Comparison of ENCODE assay signal across 17 cellular contexts in the genomic region with DNA sequence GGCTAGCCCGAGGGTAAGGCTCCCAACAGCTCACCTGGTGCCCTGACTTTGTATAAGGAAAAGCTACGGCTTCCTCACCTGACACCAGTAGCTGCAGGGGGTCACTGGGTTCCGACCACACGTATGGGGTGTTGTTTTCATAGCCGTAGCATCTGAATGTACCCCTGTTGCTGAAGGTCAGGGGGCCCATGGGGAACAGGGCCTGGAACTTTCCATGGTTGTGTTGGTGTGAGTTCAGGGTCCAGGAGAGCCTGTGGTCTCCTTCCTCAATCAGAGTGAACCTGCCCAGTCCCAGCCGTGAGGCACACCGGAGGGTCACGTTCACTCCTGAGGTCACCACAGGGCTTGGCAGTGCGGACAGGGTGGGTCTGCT. TPM values are rescaled to one million over a fixed set of nuclear protein-coding genes. Genes with fewer than 3 reads are reported as not detected.
A peak's percentile ranks its signal among the peaks of the same experiment; 100 is the strongest.
DNase-seq lines count a peak whose midpoint lies in the region; ATAC-seq and TF ChIP-seq lines count a peak whose summit lies in the region.
"Had no signal": no experiment of that assay in that cellular context is flagged by ENCODE, and none has a peak within 500 bp of the region (broad histone marks: within the 10 kb centered on the region; RNA-seq: fewer than 3 reads in every experiment).

No MANE protein-coding gene starts in this region.

- no peak overlapping the region for H2BK12ac ChIP-seq in neuronal stem cell (ENCODE audit: low read length)

- no peak overlapping the region for H3K14ac ChIP-seq in neuronal stem cell (ENCODE audit: low read length)

- H3K79me1 ChIP-seq in neuronal stem cell (ENCODE audit: low read depth, low read length): no peaks in the 10 kb centered on the region

- H3K4me3 ChIP-seq in neuronal stem cell (ENCODE audit: low read length in 2 of 2) (peak overlapping the region in 1 of 2 donors; percentile 40), foreskin fibroblast (ENCODE audit: low read depth in 1 of 2, low read length in 2 of 2) (no peak overlapping the region)
- H3K4me3 ChIP-seq: GM23248 had no signal

- TF ChIP-seq CTCF in foreskin fibroblast (IDR thresholded peaks at IDR 0.05; ENCODE audit: low read depth, low read length): no peak
- no peak for TF ChIP-seq CTCF in mesothelial cell of epicardium (IDR thresholded peaks at IDR 0.05; ENCODE audit: unreplicated experiment)

- H3K36me3 ChIP-seq in neuronal stem cell (replicated peaks in 1 of 2; ENCODE audit: control insufficient read depth in 2 of 2, insufficient read depth in 2 of 2, low read length in 2 of 2): no peaks in the 10 kb centered on the region

- peaks cover 0 to 3% of the 10 kb centered on the region in 2 donors for H3K4me1 ChIP-seq in neuronal stem cell (ENCODE audit: control insufficient read depth in 2 of 2, insufficient read depth in 1 of 2, low read depth in 1 of 2, low read length in 2 of 2)
- H3K4me1 ChIP-seq: Caco-2 had no signal

- H2AFZ ChIP-seq in neuronal stem cell (ENCODE audit: low read length): no peak overlapping the region
- H2AFZ ChIP-seq: GM23248 had no signal

- WGBS in neuronal stem cell (ENCODE audit: extremely low coverage in 2 of 2, insufficient read length in 2 of 2, insufficient replicate concordance in 1 of 2), 2 donors: no CpG with 5 or more reads among the region's 9 CpGs

- H3K27ac Mint-ChIP-seq in activated naive CD8-positive, alpha-beta T cell treated with anti-CD3 and anti-CD28 coated beads, Interleukin-2, amount 10 ng/mL, durations not matched to agents 7 days and 5 days: no peak overlapping the region
- no peak overlapping the region for H3K27ac Mint-ChIP-seq in activated naive CD8-positive, alpha-beta T cell treated with anti-CD3 and anti-CD28 coated beads for 36 hours
- peak overlapping the region; percentile 67 for H3K27ac Mint-ChIP-seq in dendritic cell treated with granulocyte-macrophage colony-stimulating factor and Interleukin-4, amounts not matched to agents 40 ng/mL and 50 ng/mL, for 4 days
- H3K27ac Mint-ChIP-seq in mesothelial cell of epicardium: no peak overlapping the region
- H3K27ac Mint-ChIP-seq: CD8-positive, alpha-beta T cell had no signal

- H3K27me3 Mint-ChIP-seq in activated naive CD8-positive, alpha-beta T cell treated with anti-CD3 and anti-CD28 coated beads, Interleukin-2, amount 10 ng/mL, durations not matched to agents 7 days and 5 days: peaks cover 25% of the 10 kb centered on the region
- peaks cover 8% of the 10 kb centered on the region for H3K27me3 Mint-ChIP-seq in activated naive CD8-positive, alpha-beta T cell treated with anti-CD3 and anti-CD28 coated beads for 36 hours
- peaks cover 3% of the 10 kb centered on the region for H3K27me3 Mint-ChIP-seq in dendritic cell treated with granulocyte-macrophage colony-stimulating factor and Interleukin-4, amounts not matched to agents 40 ng/mL and 50 ng/mL, for 4 days
- peaks cover 25% of the 10 kb centered on the region for H3K27me3 Mint-ChIP-seq in mesothelial cell of epicardium (ENCODE audit: low read depth)

- no peak overlapping the region for H3K4me3 Mint-ChIP-seq in activated naive CD8-positive, alpha-beta T cell treated with anti-CD3 and anti-CD28 coated beads, Interleukin-2, amount 10 ng/mL, durations not matched to agents 7 days and 5 days
- H3K4me3 Mint-ChIP-seq in activated naive CD8-positive, alpha-beta T cell treated with anti-CD3 and anti-CD28 coated beads for 36 hours: no peak overlapping the region
- H3K4me3 Mint-ChIP-seq in dendritic cell treated with granulocyte-macrophage colony-stimulating factor and Interleukin-4, amounts not matched to agents 40 ng/mL and 50 ng/mL, for 4 days: peak overlapping the region; percentile 32
- H3K4me3 Mint-ChIP-seq in mesothelial cell of epicardium: no peak overlapping the region
- H3K4me3 Mint-ChIP-seq: CD14-positive monocyte; CD8-positive, alpha-beta T cell had no signal

- no peak overlapping the region for H4K91ac ChIP-seq in neuronal stem cell (ENCODE audit: low read depth, low read length, poor library complexity)

- no peak overlapping the region for H3K9ac ChIP-seq in neuronal stem cell (ENCODE audit: low read depth, low read length, poor library complexity)
- H3K9ac ChIP-seq: GM23248 had no signal

- no peaks in the 10 kb centered on the region for H3K9me3 ChIP-seq in neuronal stem cell (replicated peaks in 1 of 2; ENCODE audit: control insufficient read depth in 2 of 2, insufficient read depth in 1 of 2, low read depth in 1 of 2, low read length in 2 of 2)
- H3K9me3 ChIP-seq: Caco-2 had no signal

- H3K27ac ChIP-seq in neuronal stem cell (replicated peaks; ENCODE audit: low read length): no peak overlapping the region
- H3K27ac ChIP-seq: 22Rv1, GM23248 had no signal

- H3K23ac ChIP-seq in neuronal stem cell (ENCODE audit: low read depth, low read length, poor library complexity): no peak overlapping the region

- H4K8ac ChIP-seq in neuronal stem cell (ENCODE audit: low read depth, low read length): no peak overlapping the region

- H2BK5ac ChIP-seq in neuronal stem cell (ENCODE audit: low read length): no peak overlapping the region

- intact Hi-C loops in dendritic cell treated with granulocyte-macrophage colony-stimulating factor and Interleukin-4, amounts not matched to agents 40 ng/mL and 50 ng/mL, for 4 days (cut with micrococcal nuclease): no loop called here

- peaks cover 0 to 13% (median 0%) of the 10 kb centered on the region in 3 experiments for H3K27me3 ChIP-seq in neuronal stem cell (ENCODE audit: control insufficient read depth in 3 of 3, insufficient read depth in 3 of 3, low read depth in 1 of 3, low read length in 3 of 3)

- POLR2A ChIA-PET in activated naive CD8-positive, alpha-beta T cell treated with anti-CD3 and anti-CD28 coated beads, Interleukin-2, amount 10 ng/mL, durations not matched to agents 7 days and 5 days (lab: Charles Lee): no interaction called here

- peak overlapping the region; percentile 19 for H2AK5ac ChIP-seq in neuronal stem cell (ENCODE audit: low read depth, low read length)

- no peak overlapping the region for H3K4me2 ChIP-seq in neuronal stem cell (ENCODE audit: insufficient read depth, low read length, poor library complexity, severe bottlenecking)

- peak; percentile 13 for DNase-seq in activated naive CD8-positive, alpha-beta T cell treated with anti-CD3 and anti-CD28 coated beads, Interleukin-2, amount 10 ng/mL, durations not matched to agents 7 days and 5 days
- no peak for DNase-seq in activated naive CD8-positive, alpha-beta T cell treated with anti-CD3 and anti-CD28 coated beads for 36 hours
- no peak for DNase-seq in neuronal stem cell (ENCODE audit: low spot score)
- no peak for DNase-seq in NK-92 treated with Interleukin-12 subunit alpha and Interleukin-12 subunit beta, amount 100 ng/mL, for 24 hours (lab: John Stamatoyannopoulos, UW)
- no peak for DNase-seq in foreskin fibroblast
- no peak for DNase-seq in mesothelial cell of epicardium (ENCODE audit: low spot score in 2 of 2, unreplicated experiment in 2 of 2)
- DNase-seq: Caco-2; CD8-positive, alpha-beta T cell; DND-41; GDM1; GM23248 had no signal

- no peak overlapping the region for H3K4ac ChIP-seq in neuronal stem cell (ENCODE audit: low read length)

- H2BK15ac ChIP-seq in neuronal stem cell (ENCODE audit: low read length): peak overlapping the region; percentile 33

- no peaks in the 10 kb centered on the region for H3K9me3 Mint-ChIP-seq in activated naive CD8-positive, alpha-beta T cell treated with anti-CD3 and anti-CD28 coated beads, Interleukin-2, amount 10 ng/mL, durations not matched to agents 7 days and 5 days
- H3K9me3 Mint-ChIP-seq in activated naive CD8-positive, alpha-beta T cell treated with anti-CD3 and anti-CD28 coated beads for 36 hours: no peaks in the 10 kb centered on the region
- no peaks in the 10 kb centered on the region for H3K9me3 Mint-ChIP-seq in dendritic cell treated with granulocyte-macrophage colony-stimulating factor and Interleukin-4, amounts not matched to agents 40 ng/mL and 50 ng/mL, for 4 days
- H3K9me3 Mint-ChIP-seq in mesothelial cell of epicardium: no peaks in the 10 kb centered on the region
- H3K9me3 Mint-ChIP-seq: CD8-positive, alpha-beta T cell had no signal

- no peak for ATAC-seq in activated naive CD8-positive, alpha-beta T cell treated with anti-CD3 and anti-CD28 coated beads, Interleukin-2, amount 10 ng/mL, durations not matched to agents 7 days and 5 days (ENCODE audit: low read depth)
- no peak for ATAC-seq in GM21786 (IDR thresholded peaks at IDR 0.05; ENCODE audit: unreplicated experiment)
- ATAC-seq: CD8-positive, alpha-beta T cell; HCT116; HepG2 had no signal

- no peaks in the 10 kb centered on the region for H3K36me3 Mint-ChIP-seq in activated naive CD8-positive, alpha-beta T cell treated with anti-CD3 and anti-CD28 coated beads, Interleukin-2, amount 10 ng/mL, durations not matched to agents 7 days and 5 days
- no peaks in the 10 kb centered on the region for H3K36me3 Mint-ChIP-seq in activated naive CD8-positive, alpha-beta T cell treated with anti-CD3 and anti-CD28 coated beads for 36 hours
- peaks cover 30% of the 10 kb centered on the region for H3K36me3 Mint-ChIP-seq in dendritic cell treated with granulocyte-macrophage colony-stimulating factor and Interleukin-4, amounts not matched to agents 40 ng/mL and 50 ng/mL, for 4 days (ENCODE audit: low read depth)
- H3K36me3 Mint-ChIP-seq in mesothelial cell of epicardium: no peaks in the 10 kb centered on the region
- H3K36me3 Mint-ChIP-seq: CD8-positive, alpha-beta T cell had no signal

- no peak overlapping the region for H3K18ac ChIP-seq in neuronal stem cell (ENCODE audit: low read length)

- H3K4me1 Mint-ChIP-seq in activated naive CD8-positive, alpha-beta T cell treated with anti-CD3 and anti-CD28 coated beads, Interleukin-2, amount 10 ng/mL, durations not matched to agents 7 days and 5 days: no peaks in the 10 kb centered on the region
- H3K4me1 Mint-ChIP-seq in activated naive CD8-positive, alpha-beta T cell treated with anti-CD3 and anti-CD28 coated beads for 36 hours: no peaks in the 10 kb centered on the region
- H3K4me1 Mint-ChIP-seq in dendritic cell treated with granulocyte-macrophage colony-stimulating factor and Interleukin-4, amounts not matched to agents 40 ng/mL and 50 ng/mL, for 4 days (ENCODE audit: low read depth): peaks cover 92% of the 10 kb centered on the region
- no peaks in the 10 kb centered on the region for H3K4me1 Mint-ChIP-seq in mesothelial cell of epicardium

- H2BK120ac ChIP-seq in neuronal stem cell (ENCODE audit: low read depth, low read length): no peak overlapping the region

RNA-seq across cellular contexts. Expression of a gene that starts 1.1 kb away (rescaled TPM):
- total RNA-seq in activated naive CD8-positive, alpha-beta T cell treated with anti-CD3 and anti-CD28 coated beads, Interleukin-2, amount 10 ng/mL, durations not matched to agents 7 days and 5 days: not detected
- under 1 TPM in 1 of 2 experiments, not detected in 1; 0.40 TPM for total RNA-seq in activated naive CD8-positive, alpha-beta T cell treated with anti-CD3 and anti-CD28 coated beads for 36 hours
- polyA plus RNA-seq in neuronal stem cell (2013, experiment 1 of 2): not detected
- polyA plus RNA-seq in neuronal stem cell (2013, experiment 2 of 2): not detected
- total RNA-seq in mesothelial cell of epicardium: not detected in 3 replicates
- total RNA-seq: Caco-2; CD8-positive, alpha-beta T cell; GM23248; HepG2 had no signal
- polyA plus RNA-seq: GM23248 had no signal

RNA-seq across cellular contexts. Expression of a gene that starts 24.9 kb away (rescaled TPM):
- total RNA-seq in activated naive CD8-positive, alpha-beta T cell treated with anti-CD3 and anti-CD28 coated beads, Interleukin-2, amount 10 ng/mL, durations not matched to agents 7 days and 5 days: not detected
- total RNA-seq in activated naive CD8-positive, alpha-beta T cell treated with anti-CD3 and anti-CD28 coated beads for 36 hours: not detected
- not detected for polyA plus RNA-seq in neuronal stem cell (2013, experiment 1 of 2)
- polyA plus RNA-seq in neuronal stem cell (2013, experiment 2 of 2): not detected
- not detected in 3 replicates for total RNA-seq in mesothelial cell of epicardium
- total RNA-seq: Caco-2, GM23248, HepG2 had no signal
- polyA plus RNA-seq: GM23248, HepG2 had no signal

RNA-seq across cellular contexts. Expression of a gene that starts 26.9 kb away (rescaled TPM):
- total RNA-seq in activated naive CD8-positive, alpha-beta T cell treated with anti-CD3 and anti-CD28 coated beads, Interleukin-2, amount 10 ng/mL, durations not matched to agents 7 days and 5 days: 10 to 100 TPM; 75.0 to 79.2 TPM
- 10 to 100 TPM in 1 of 2 experiments, 1 to 10 TPM in 1; 9.0 to 10.1 TPM for total RNA-seq in activated naive CD8-positive, alpha-beta T cell treated with anti-CD3 and anti-CD28 coated beads for 36 hours
- polyA plus RNA-seq in neuronal stem cell (2013, experiment 1 of 2): not detected
- not detected for polyA plus RNA-seq in neuronal stem cell (2013, experiment 2 of 2)
- total RNA-seq in mesothelial cell of epicardium: 0.53 to 0.92 TPM (median 0.75 TPM) in 3 replicates
- total RNA-seq: Caco-2, GM23248 had no signal
- polyA plus RNA-seq: GM23248 had no signal

RNA-seq across cellular contexts. Expression of a gene that starts 56.9 kb away (rescaled TPM):
- under 1 TPM; 0.55 to 0.57 TPM for total RNA-seq in activated naive CD8-positive, alpha-beta T cell treated with anti-CD3 and anti-CD28 coated beads, Interleukin-2, amount 10 ng/mL, durations not matched to agents 7 days and 5 days
- total RNA-seq in activated naive CD8-positive, alpha-beta T cell treated with anti-CD3 and anti-CD28 coated beads for 36 hours: not detected
- polyA plus RNA-seq in neuronal stem cell (2013, experiment 1 of 2): not detected
- not detected for polyA plus RNA-seq in neuronal stem cell (2013, experiment 2 of 2)
- total RNA-seq in mesothelial cell of epicardium: not detected in 3 replicates
- total RNA-seq: Caco-2, GM23248, HepG2 had no signal
- polyA plus RNA-seq: GM23248, HepG2 had no signal

Comparison
In these comparisons a context has a peak if more than half of its experiments do, and no peak if none do; other contexts are left out.
1. RNA of a gene that starts 26.9 kb away (total RNA-seq): 75.0 to 79.2 TPM in activated naive CD8-positive, alpha-beta T cell treated with anti-CD3 and anti-CD28 coated beads, Interleukin-2, amount 10 ng/mL, durations not matched to agents 7 days and 5 days; 9.0 to 10.1 TPM in activated naive CD8-positive, alpha-beta T cell treated with anti-CD3 and anti-CD28 coated beads for 36 hours and 0.53 to 0.92 TPM in mesothelial cell of epicardium; every median in the first group is over 4 times any median in the second.